Comparison of ENCODE assay signal across 1 cellular context in the genomic region with DNA sequence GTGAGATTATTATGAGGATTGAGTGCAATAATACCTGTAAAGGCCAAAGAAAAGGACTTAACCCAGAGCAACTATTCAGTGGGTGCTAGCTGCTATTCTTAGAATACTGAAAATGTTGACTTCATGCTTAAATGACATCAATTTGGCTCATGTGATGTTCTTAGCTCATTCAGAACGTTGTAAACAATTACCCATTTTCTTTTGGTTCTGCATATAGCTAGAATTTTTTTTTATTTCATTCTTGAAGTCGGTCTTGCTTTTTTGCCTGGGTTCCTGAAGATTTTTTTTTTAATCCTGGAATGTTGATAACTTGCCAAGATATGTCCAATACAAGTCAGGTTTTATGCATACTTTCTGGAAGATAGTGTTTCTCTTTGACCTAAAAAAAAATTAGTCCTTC.
TF ChIP-seq lines count a peak whose summit lies in the region.

No MANE protein-coding gene starts in this region.

TF ChIP-seq in HepG2, 621 proteins besides CTCF, POLR2A, EP300 and RAD21 (continued from another document):
- TF ChIP-seq, protein P1, sequence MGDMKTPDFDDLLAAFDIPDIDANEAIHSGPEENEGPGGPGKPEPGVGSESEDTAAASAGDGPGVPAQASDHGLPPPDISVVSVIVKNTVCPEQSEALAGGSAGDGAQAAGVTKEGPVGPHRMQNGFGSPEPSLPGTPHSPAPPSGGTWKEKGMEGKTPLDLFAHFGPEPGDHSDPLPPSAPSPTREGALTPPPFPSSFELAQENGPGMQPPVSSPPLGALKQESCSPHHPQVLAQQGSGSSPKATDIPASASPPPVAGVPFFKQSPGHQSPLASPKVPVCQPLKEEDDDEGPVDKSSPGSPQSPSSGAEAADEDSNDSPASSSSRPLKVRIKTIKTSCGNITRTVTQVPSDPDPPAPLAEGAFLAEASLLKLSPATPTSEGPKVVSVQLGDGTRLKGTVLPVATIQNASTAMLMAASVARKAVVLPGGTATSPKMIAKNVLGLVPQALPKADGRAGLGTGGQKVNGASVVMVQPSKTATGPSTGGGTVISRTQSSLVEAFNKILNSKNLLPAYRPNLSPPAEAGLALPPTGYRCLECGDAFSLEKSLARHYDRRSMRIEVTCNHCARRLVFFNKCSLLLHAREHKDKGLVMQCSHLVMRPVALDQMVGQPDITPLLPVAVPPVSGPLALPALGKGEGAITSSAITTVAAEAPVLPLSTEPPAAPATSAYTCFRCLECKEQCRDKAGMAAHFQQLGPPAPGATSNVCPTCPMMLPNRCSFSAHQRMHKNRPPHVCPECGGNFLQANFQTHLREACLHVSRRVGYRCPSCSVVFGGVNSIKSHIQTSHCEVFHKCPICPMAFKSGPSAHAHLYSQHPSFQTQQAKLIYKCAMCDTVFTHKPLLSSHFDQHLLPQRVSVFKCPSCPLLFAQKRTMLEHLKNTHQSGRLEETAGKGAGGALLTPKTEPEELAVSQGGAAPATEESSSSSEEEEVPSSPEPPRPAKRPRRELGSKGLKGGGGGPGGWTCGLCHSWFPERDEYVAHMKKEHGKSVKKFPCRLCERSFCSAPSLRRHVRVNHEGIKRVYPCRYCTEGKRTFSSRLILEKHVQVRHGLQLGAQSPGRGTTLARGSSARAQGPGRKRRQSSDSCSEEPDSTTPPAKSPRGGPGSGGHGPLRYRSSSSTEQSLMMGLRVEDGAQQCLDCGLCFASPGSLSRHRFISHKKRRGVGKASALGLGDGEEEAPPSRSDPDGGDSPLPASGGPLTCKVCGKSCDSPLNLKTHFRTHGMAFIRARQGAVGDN (CRISPR knock-in tag; IDR thresholded peaks at IDR 0.05), result no peak
- TF ChIP-seq FIP1L1 (IDR thresholded peaks at IDR 0.05; ENCODE audit: borderline replicate concordance, insufficient read depth, low read depth, low read length) (no peak), ZEB1 (IDR thresholded peaks at IDR 0.05; ENCODE audit: insufficient replicate concordance, low read depth) (no peak), ZC3H13 (CRISPR knock-in tag; IDR thresholded peaks at IDR 0.05) (no peak), ZNF432 (CRISPR knock-in tag; IDR thresholded peaks at IDR 0.05; ENCODE audit: borderline replicate concordance) (no peak)
- TF ChIP-seq, protein P2, sequence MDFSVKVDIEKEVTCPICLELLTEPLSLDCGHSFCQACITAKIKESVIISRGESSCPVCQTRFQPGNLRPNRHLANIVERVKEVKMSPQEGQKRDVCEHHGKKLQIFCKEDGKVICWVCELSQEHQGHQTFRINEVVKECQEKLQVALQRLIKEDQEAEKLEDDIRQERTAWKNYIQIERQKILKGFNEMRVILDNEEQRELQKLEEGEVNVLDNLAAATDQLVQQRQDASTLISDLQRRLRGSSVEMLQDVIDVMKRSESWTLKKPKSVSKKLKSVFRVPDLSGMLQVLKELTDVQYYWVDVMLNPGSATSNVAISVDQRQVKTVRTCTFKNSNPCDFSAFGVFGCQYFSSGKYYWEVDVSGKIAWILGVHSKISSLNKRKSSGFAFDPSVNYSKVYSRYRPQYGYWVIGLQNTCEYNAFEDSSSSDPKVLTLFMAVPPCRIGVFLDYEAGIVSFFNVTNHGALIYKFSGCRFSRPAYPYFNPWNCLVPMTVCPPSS (IDR thresholded peaks at IDR 0.05), result no peak
